Comparison of ENCODE assay signal across 27 cellular contexts in genomic region chr15:75900577-75900976, GRCh38. TPM values are rescaled to one million over a fixed set of nuclear protein-coding genes. Genes with fewer than 3 reads are reported as not detected.
DNase-seq lines count a peak whose midpoint lies in the region; ATAC-seq, FAIRE-seq and TF ChIP-seq lines count a peak whose summit lies in the region.
"Had no signal": no experiment of that assay in that cellular context is flagged by ENCODE, and none has a peak within 500 bp of the region (broad histone marks: within the 10 kb centered on the region; RNA-seq: fewer than 3 reads in every experiment).

No MANE protein-coding gene starts in this region.

- peaks cover 19 to 32% of the 10 kb centered on the region in 2 experiments for H3K4me1 ChIP-seq in K562 (replicated peaks in 1 of 2; ENCODE audit: control insufficient read depth in 2 of 2, insufficient read depth in 2 of 2, low read length in 2 of 2)

- H3K27me3 ChIP-seq in K562 (ENCODE audit: control insufficient read depth in 2 of 2, insufficient read depth in 2 of 2, low read length in 2 of 2): no peaks in the 10 kb centered on the region
- H3K27me3 ChIP-seq: SJCRH30 had no signal

- no peak overlapping the region for H3K4me3 ChIP-seq in Jurkat, Clone E6-1 (ENCODE audit: low read length)
- H3K4me3 ChIP-seq in K562: no peak overlapping the region
- H3K4me3 ChIP-seq: HAP-1, PC-9, SJCRH30 had no signal

- no peak for FAIRE-seq in K562 (lab: Jason Lieb, UNC)
- FAIRE-seq: A204.1, GM12891 had no signal

- H3K27ac Mint-ChIP-seq in activated naive CD8-positive, alpha-beta T cell: peak overlapping the region; percentile 29
- H3K27ac Mint-ChIP-seq in activated naive CD8-positive, alpha-beta T cell treated with anti-CD3 and anti-CD28 coated beads for 36 hours: no peak overlapping the region

- no peak for TF ChIP-seq RAD21 in K562 (CRISPR knock-in tag; conservative IDR thresholded peaks at IDR 0.05 in 1 of 2, IDR thresholded peaks at IDR 0.05 in 1 of 2)

- no peaks in the 10 kb centered on the region for H4K20me1 ChIP-seq in K562 (replicated peaks; ENCODE audit: control insufficient read depth, insufficient read depth, low read length)

- TF ChIP-seq CTCF in K562 (IDR thresholded peaks at IDR 0.05 in 2 of 3, conservative IDR thresholded peaks at IDR 0.05 in 1 of 3; ENCODE audit: insufficient read depth in 2 of 3, low read depth in 1 of 3, low read length in 3 of 3): no peak

- in situ Hi-C loops in K562 (cut with MboI): no loop called here

- POLR2A ChIA-PET in K562 (lab: Yijun Ruan, JAX): no interaction called here

- CTCF ChIA-PET in K562 (lab: Yijun Ruan, JAX; ENCODE audit: low intra/inter-chr PET ratio): no interaction called here

- no peak for TF ChIP-seq EP300 in K562 (IDR thresholded peaks at IDR 0.05; ENCODE audit: low read length)

- H3K27me3 Mint-ChIP-seq in activated naive CD8-positive, alpha-beta T cell: no peaks in the 10 kb centered on the region
- H3K27me3 Mint-ChIP-seq in activated naive CD8-positive, alpha-beta T cell treated with anti-CD3 and anti-CD28 coated beads for 36 hours: no peaks in the 10 kb centered on the region

- H3K36me3 ChIP-seq in K562 (ENCODE audit: control insufficient read depth, insufficient read depth, low read length): peaks cover 46% of the 10 kb centered on the region

- DNase-seq in activated naive CD8-positive, alpha-beta T cell treated with anti-CD3 and anti-CD28 coated beads for 36 hours: no peak
- DNase-seq in Jurkat, Clone E6-1 (ENCODE audit: low read depth, low spot score): peak; percentile 21
- DNase-seq in K562 (ENCODE audit: extremely low read depth in 1 of 4, low spot score in 3 of 4): no peak
- DNase-seq in NCI-H510A treated with DMSO at 0.1 percent for 48 hours (lab: John Stamatoyannopoulos, UW): no peak
- DNase-seq in NCI-H1930 (lab: John Stamatoyannopoulos, UW): no peak
- DNase-seq in activated CD4-positive, alpha-beta T cell treated with anti-CD3 and anti-CD28 coated beads for 48 hours: no peak
- DNase-seq: AML-193; Calu3; DMS79 treated with DMSO at 0.1 percent for 48 hours; GF-D8; GOT3; IMR-90; NCI-H1105 treated with DMSO at 0.1 percent for 48 hours; NCI-H146; NCI-H2029; NCI-H446; NCI-H526; NCI-H82; NK-92 treated with Interleukin-12 subunit alpha and Interleukin-12 subunit beta, amount 100 ng/mL, for 24 hours; PC-9; SJCRH30 had no signal

- intact Hi-C loops in K562 (cut with micrococcal nuclease): loop anchor here (5.0 kb wide), 1 partner anchor 88 kb away; no protein-coding TSS in a partner anchor

- peaks cover 5% of the 10 kb centered on the region for H3K36me3 Mint-ChIP-seq in activated naive CD8-positive, alpha-beta T cell
- H3K36me3 Mint-ChIP-seq in activated naive CD8-positive, alpha-beta T cell treated with anti-CD3 and anti-CD28 coated beads for 36 hours: peaks cover 13% of the 10 kb centered on the region

- peaks cover 26% of the 10 kb centered on the region for H3K4me1 Mint-ChIP-seq in activated naive CD8-positive, alpha-beta T cell (ENCODE audit: low read depth)
- peaks cover 29% of the 10 kb centered on the region for H3K4me1 Mint-ChIP-seq in activated naive CD8-positive, alpha-beta T cell treated with anti-CD3 and anti-CD28 coated beads for 36 hours

- H3K79me2 ChIP-seq in K562 (ENCODE audit: control insufficient read depth, insufficient read depth, low read length): peaks cover 17% of the 10 kb centered on the region

- H3K4me3 Mint-ChIP-seq in activated naive CD8-positive, alpha-beta T cell: no peak overlapping the region
- H3K4me3 Mint-ChIP-seq in activated naive CD8-positive, alpha-beta T cell treated with anti-CD3 and anti-CD28 coated beads for 36 hours: no peak overlapping the region

- no peaks in the 10 kb centered on the region for H3K9me3 Mint-ChIP-seq in activated naive CD8-positive, alpha-beta T cell (ENCODE audit: low read depth)
- no peaks in the 10 kb centered on the region for H3K9me3 Mint-ChIP-seq in activated naive CD8-positive, alpha-beta T cell treated with anti-CD3 and anti-CD28 coated beads for 36 hours

- no peak overlapping the region for H3K4me2 ChIP-seq in K562 (ENCODE audit: insufficient read depth, low read length)
- H3K4me2 ChIP-seq: PC-9 had no signal

- BruUV-seq in K562 (replicated peaks; lab: Mats Ljungman, UMichigan): no TSS peak

- H3K9ac ChIP-seq in K562 (ENCODE audit: insufficient read depth in 1 of 2, low read depth in 2 of 2, low read length in 2 of 2): no peak overlapping the region

- ATAC-seq in K562: no peak
- ATAC-seq: Right ventricle myocardium inferior had no signal

- no peak overlapping the region for H3K27ac ChIP-seq in K562 (ENCODE audit: extremely low read depth, low read depth, low read length)
- H3K27ac ChIP-seq: C4-2B, PC-9, SJCRH30 had no signal

- no peaks in the 10 kb centered on the region for H3K9me1 ChIP-seq in K562 (ENCODE audit: control insufficient read depth, insufficient read depth, low read length)

- H3K9me3 ChIP-seq in K562 (replicated peaks; ENCODE audit: control insufficient read depth, insufficient read depth, low read depth, low read length): no peaks in the 10 kb centered on the region
- H3K9me3 ChIP-seq: HAP-1, SJCRH30 had no signal

- TF ChIP-seq POLR2A in K562 (conservative IDR thresholded peaks at IDR 0.05): no peak

- no peak overlapping the region for H2AFZ ChIP-seq in K562 (ENCODE audit: low read depth, low read length)
- H2AFZ ChIP-seq: PC-9 had no signal

TF ChIP-seq in K562, 482 proteins besides CTCF, POLR2A, EP300 and RAD21 (continues in another document):
- peak; percentile 42 to 43; a peak in 3 of 4 replicates for TF ChIP-seq KDM1A (IDR thresholded peaks at IDR 0.05)

RNA-seq across cellular contexts. Expression of gene FBXO22, which starts 3.1 kb away (rescaled TPM):
- total RNA-seq in activated naive CD8-positive, alpha-beta T cell treated with anti-CD3 and anti-CD28 coated beads for 36 hours: 10 to 100 TPM; 48.2 to 49.5 TPM
- polyA plus RNA-seq in Jurkat, Clone E6-1 (2012; ENCODE audit: insufficient read depth, insufficient read length): 81.6 TPM
- 64.2 and 108 TPM in 2 replicates for total RNA-seq in K562 (2011; cell fraction: chromatin; rRNA removed; ENCODE audit: low replicate concordance)
- total RNA-seq in K562 (2011; cell fraction: nucleolus; rRNA removed): 35.4 and 44.9 TPM in 2 replicates
- 59.8 and 82.0 TPM in 2 replicates for total RNA-seq in K562 (2011; cell fraction: nucleoplasm; rRNA removed)
- total RNA-seq in K562 (2014; rRNA removed) (68.8 and 69.6 TPM in 2 replicates), K562 (2014; rRNA removed; fragmentation: Illumina TruSeq; extraction: Trizol) (75.5 and 81.7 TPM in 2 replicates), K562 (2015; rRNA removed; fragmentation: Illumina TruSeq; extraction: Trizol) (52.7 and 53.0 TPM in 2 replicates), K562 (2021) (81.4 and 85.9 TPM in 2 replicates)
- polyA plus RNA-seq in K562 (2011; rRNA removed) (76.6 and 99.4 TPM in 2 replicates), K562 (2014; fragmentation: Illumina TruSeq; extraction: Trizol) (53.4 and 66.5 TPM in 2 replicates), K562 (2014; fragmentation: Nextera tagmentation; extraction: Ambion mirVana) (10 to 100 TPM; 24.4 to 31.0 TPM), K562 (2014; rRNA removed) (54.8 and 63.4 TPM in 2 replicates)
- 45.7 and 49.8 TPM in 2 replicates for polyA plus RNA-seq in K562 (2011; cell fraction: cytosol; rRNA removed)
- 61.1 and 62.7 TPM in 2 replicates for polyA plus RNA-seq in K562 (2011; cell fraction: nucleus; rRNA removed)
- 49.0 and 61.2 TPM in 2 replicates for polyA plus RNA-seq in K562 (2012)
- 74.7 and 82.1 TPM in 2 replicates for polyA minus RNA-seq in K562 (2011; rRNA and poly(A)+ RNA removed)
- 41.8 and 46.7 TPM in 2 replicates for polyA minus RNA-seq in K562 (2011; cell fraction: cytosol; rRNA and poly(A)+ RNA removed)
- 35.5 and 53.4 TPM in 2 replicates for polyA minus RNA-seq in K562 (2011; cell fraction: nucleus; rRNA and poly(A)+ RNA removed)

RNA-seq across cellular contexts. Expression of gene UBE2Q2, which starts 57.3 kb away (rescaled TPM):
- 10 to 100 TPM; 17.6 to 18.8 TPM for total RNA-seq in activated naive CD8-positive, alpha-beta T cell treated with anti-CD3 and anti-CD28 coated beads for 36 hours
- polyA plus RNA-seq in Jurkat, Clone E6-1 (2012; ENCODE audit: insufficient read depth, insufficient read length): 40.2 TPM
- total RNA-seq in K562 (2011; cell fraction: chromatin; rRNA removed; ENCODE audit: low replicate concordance): 25.9 and 57.4 TPM in 2 replicates
- 17.8 and 19.2 TPM in 2 replicates for total RNA-seq in K562 (2011; cell fraction: nucleolus; rRNA removed)
- 40.3 and 64.1 TPM in 2 replicates for total RNA-seq in K562 (2011; cell fraction: nucleoplasm; rRNA removed)
- total RNA-seq in K562 (2014; rRNA removed) (11.6 and 12.1 TPM in 2 replicates), K562 (2014; rRNA removed; fragmentation: Illumina TruSeq; extraction: Trizol) (22.0 and 22.9 TPM in 2 replicates), K562 (2015; rRNA removed; fragmentation: Illumina TruSeq; extraction: Trizol) (20.2 and 24.0 TPM in 2 replicates), K562 (2021) (15.2 and 16.2 TPM in 2 replicates)
- polyA plus RNA-seq in K562 (2011; rRNA removed) (15.4 and 19.2 TPM in 2 replicates), K562 (2014; fragmentation: Illumina TruSeq; extraction: Trizol) (13.4 and 16.9 TPM in 2 replicates), K562 (2014; fragmentation: Nextera tagmentation; extraction: Ambion mirVana) (1 to 10 TPM; 6.2 to 7.1 TPM), K562 (2014; rRNA removed) (13.0 and 13.5 TPM in 2 replicates)
- polyA plus RNA-seq in K562 (2011; cell fraction: cytosol; rRNA removed): 5.5 and 7.4 TPM in 2 replicates
- 19.2 and 26.7 TPM in 2 replicates for polyA plus RNA-seq in K562 (2011; cell fraction: nucleus; rRNA removed)
- 13.1 and 13.6 TPM in 2 replicates for polyA plus RNA-seq in K562 (2012)
- polyA minus RNA-seq in K562 (2011; rRNA and poly(A)+ RNA removed): 16.7 and 18.0 TPM in 2 replicates
- polyA minus RNA-seq in K562 (2011; cell fraction: cytosol; rRNA and poly(A)+ RNA removed): 6.3 and 6.8 TPM in 2 replicates
- polyA minus RNA-seq in K562 (2011; cell fraction: nucleus; rRNA and poly(A)+ RNA removed): 25.3 and 28.0 TPM in 2 replicates
